In genomic region chr13:112869202-112870061, GRCh38 we compare ENCODE assay signal across 1 cellular context.
TF ChIP-seq lines count a peak whose summit lies in the region.

No MANE protein-coding gene starts in this region.

TF ChIP-seq in IMR-90, 13 proteins besides CTCF, POLR2A, EP300 and RAD21:
- no peak for TF ChIP-seq USF2 (IDR thresholded peaks at IDR 0.05; ENCODE audit: low read depth, low read length)
